1 cellular context compared by ENCODE assay signal in the genomic region with DNA sequence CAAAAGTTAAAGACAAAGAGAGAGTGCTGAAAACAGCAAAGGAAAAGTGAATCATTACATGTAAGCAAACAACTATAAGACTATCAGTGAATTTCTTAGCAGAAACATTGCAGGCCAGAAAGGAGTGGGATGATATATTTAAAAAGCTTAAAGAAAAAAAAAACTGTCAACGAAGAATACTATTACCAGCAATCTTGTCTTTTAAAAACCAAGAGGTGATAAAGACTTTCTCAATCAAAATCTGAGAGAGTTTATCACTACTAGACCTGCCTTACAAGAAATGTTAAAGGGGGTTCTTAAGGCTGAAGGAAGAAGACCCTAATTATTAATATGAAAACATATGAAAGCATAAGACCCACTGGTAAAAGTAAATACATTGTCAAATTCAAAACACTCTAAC.
TF ChIP-seq lines count a peak whose summit lies in the region.

No MANE protein-coding gene starts in this region.

TF ChIP-seq in A549, 52 proteins besides CTCF, POLR2A, EP300 and RAD21 (continued from another document):
- TF ChIP-seq, protein P1, sequence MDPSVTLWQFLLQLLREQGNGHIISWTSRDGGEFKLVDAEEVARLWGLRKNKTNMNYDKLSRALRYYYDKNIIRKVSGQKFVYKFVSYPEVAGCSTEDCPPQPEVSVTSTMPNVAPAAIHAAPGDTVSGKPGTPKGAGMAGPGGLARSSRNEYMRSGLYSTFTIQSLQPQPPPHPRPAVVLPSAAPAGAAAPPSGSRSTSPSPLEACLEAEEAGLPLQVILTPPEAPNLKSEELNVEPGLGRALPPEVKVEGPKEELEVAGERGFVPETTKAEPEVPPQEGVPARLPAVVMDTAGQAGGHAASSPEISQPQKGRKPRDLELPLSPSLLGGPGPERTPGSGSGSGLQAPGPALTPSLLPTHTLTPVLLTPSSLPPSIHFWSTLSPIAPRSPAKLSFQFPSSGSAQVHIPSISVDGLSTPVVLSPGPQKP (IDR thresholded peaks at IDR 0.05; ENCODE audit: low read depth, low read length), result no peak
- no peak for TF ChIP-seq ZNF302 (CRISPR knock-in tag; IDR thresholded peaks at IDR 0.05)
